Comparison of ENCODE assay signal across 8 cellular contexts in the genomic region with DNA sequence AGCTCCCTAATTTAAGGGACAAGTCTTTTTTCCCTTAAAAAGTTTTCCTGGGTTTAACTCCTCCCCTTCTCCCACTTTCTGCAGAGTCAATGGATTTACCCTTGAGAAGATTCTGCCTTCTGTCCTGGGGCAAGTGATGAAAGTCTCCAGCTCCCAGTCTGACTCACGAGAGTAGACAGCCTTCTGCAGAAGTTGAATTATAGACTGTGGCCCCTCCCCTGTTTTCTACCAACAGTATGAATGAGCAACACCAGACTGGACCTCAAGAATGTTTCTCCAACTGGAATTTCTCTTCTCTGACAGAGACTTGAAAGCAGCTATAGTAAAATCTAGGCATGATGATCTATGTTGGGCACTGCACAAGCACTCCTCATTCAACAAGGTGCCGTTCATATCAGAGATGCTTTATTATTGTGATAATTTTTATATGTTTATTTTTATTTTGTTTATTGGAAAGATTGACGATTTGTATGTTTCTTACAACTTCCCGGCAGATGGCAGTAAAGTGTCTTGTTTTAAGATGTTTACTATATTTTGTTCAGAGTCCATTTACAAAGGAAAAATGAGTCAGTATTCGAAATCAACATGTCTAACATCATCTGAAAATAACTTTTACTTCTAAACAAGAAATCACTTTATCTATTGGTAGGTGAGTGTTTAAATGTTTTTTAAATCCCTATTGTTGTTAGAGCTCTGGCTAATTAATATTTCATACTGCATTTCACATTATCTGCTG. TPM values are rescaled to one million over a fixed set of nuclear protein-coding genes. Genes with fewer than 3 reads are reported as not detected.
DNase-seq lines count a peak whose midpoint lies in the region; ATAC-seq and TF ChIP-seq lines count a peak whose summit lies in the region.

No MANE protein-coding gene starts in this region.

- no peaks in the 10 kb centered on the region for H3K9me3 ChIP-seq in Panc1 (ENCODE audit: control insufficient read depth, insufficient read depth, low read depth, low read length)

- DNase-seq in H4 (ENCODE audit: low spot score) (peak; percentile 64), Panc1 (ENCODE audit: low read depth, low spot score) (no peak), foreskin keratinocyte (peak; percentile 49 to 80), activated gamma-delta T cell (lab: John Stamatoyannopoulos, UW) (no peak), activated gamma-delta T cell treated with Interleukin-2 at 50 U/mL for 16 hours (no peak), cerebellar nuclear complex (lab: John Stamatoyannopoulos, UW) (no peak)

- TF ChIP-seq CTCF in Panc1 (IDR thresholded peaks at IDR 0.05) (peak; percentile 49), foreskin keratinocyte (conservative IDR thresholded peaks at IDR 0.05) (peak; percentile 66)

- H3K36me3 ChIP-seq in ACC112 (ENCODE audit: insufficient read depth, low read length), result no peaks in the 10 kb centered on the region
- H3K36me3 ChIP-seq in Panc1 (ENCODE audit: control insufficient read depth, insufficient read depth, low read length), result no peaks in the 10 kb centered on the region

- H2AFZ ChIP-seq in ACC112 (ENCODE audit: low read length, unreplicated experiment), result peak overlapping the region; percentile 9

- H3K4me1 ChIP-seq in ACC112 (ENCODE audit: control insufficient read depth, insufficient read depth, low read length, unreplicated experiment) (peaks cover 12% of the 10 kb centered on the region), Panc1 (ENCODE audit: control insufficient read depth, insufficient read depth, low read length) (0 out of 2 replicates have a peak, but pooled peaks cover 2% of the 10 kb centered on the region), foreskin keratinocyte (peaks cover 12% of the 10 kb centered on the region)

- CTCF ChIA-PET in Panc1 (lab: Charles Lee), result interaction anchor here (0.5 to 1.7 kb wide), 5 partner anchors 27 to 161 kb away, joined by 3 to 13 read pairs (median 5); no protein-coding TSS in a partner anchor

- H3K4me3 ChIP-seq in ACC112 (ENCODE audit: low read depth, low read length) (peak overlapping the region; percentile 34), Panc1 (ENCODE audit: low read depth in 2 of 2, low read length in 2 of 2) (no peak overlapping the region)

- in situ Hi-C loops in Panc1 (cut with HindIII; ENCODE audit: low pct_unique_long_range_greater_than_20kb, low sequenced_read_pairs), result no loop called here

- no TSS peak for BruUV-seq in Panc1 (replicated peaks; lab: Mats Ljungman, UMichigan)

- H3K27me3 ChIP-seq in ACC112 (ENCODE audit: insufficient read depth, low read length), result peaks cover 6% of the 10 kb centered on the region
- peaks cover 10% of the 10 kb centered on the region; the same call in 1 of the 2 replicates for H3K27me3 ChIP-seq in Panc1 (ENCODE audit: control insufficient read depth, insufficient read depth, low read length)
- peaks cover 13% of the 10 kb centered on the region for H3K27me3 ChIP-seq in foreskin keratinocyte

- H3K27ac ChIP-seq in ACC112 (ENCODE audit: low read depth, low read length), result no peak overlapping the region
- no peak overlapping the region for H3K27ac ChIP-seq in Panc1 (ENCODE audit: low read length)
- no peak overlapping the region for H3K27ac ChIP-seq in foreskin keratinocyte

- ATAC-seq in Panc1, result no peak
- peak; percentile 93 for ATAC-seq in foreskin keratinocyte
- no peak for ATAC-seq in HG02885 (IDR thresholded peaks at IDR 0.05; ENCODE audit: poor library complexity, unreplicated experiment)

- intact Hi-C loops in Panc1 (cut with micrococcal nuclease; ENCODE audit: unreplicated experiment), result loop anchor here (5.0 kb wide), 1 partner anchor 152 kb away; no protein-coding TSS in a partner anchor

- POLR2A ChIA-PET in Panc1 (lab: Charles Lee), result no interaction called here

- H3K79me2 ChIP-seq in ACC112 (ENCODE audit: control insufficient read depth, insufficient read depth, low read length, unreplicated experiment), result no peaks in the 10 kb centered on the region

RNA-seq across cellular contexts. Expression of gene LMO2, which starts 56.6 kb away (rescaled TPM):
- total RNA-seq in H4 (2014; rRNA removed; shearing (Covaris generic)), result 1.4 and 1.5 TPM in 2 replicates
- total RNA-seq in Panc1 (2021; ENCODE audit: unreplicated experiment) (0.64 TPM), foreskin keratinocyte (1.6 and 1.7 TPM in 2 replicates)
- polyA plus RNA-seq in Panc1 (2012; ENCODE audit: insufficient read length), result 0.40 TPM
- 1.9 TPM in 2 replicates for polyA plus RNA-seq in foreskin keratinocyte

Comparison
In these comparisons a context has a peak if more than half of its experiments do, and no peak if none do; other contexts are left out.
1. DNase-seq: peak in H4 (single experiment) and foreskin keratinocyte (2 of 2); none in Panc1 (single experiment), activated gamma-delta T cell (single experiment), activated gamma-delta T cell treated with Interleukin-2 at 50 U/mL for 16 hours (single experiment) and cerebellar nuclear complex (0 of 2).